In genomic region chr15:40238927-40239591, GRCh38 we compare ENCODE assay signal across 8 cellular contexts. TPM values are rescaled to one million over a fixed set of nuclear protein-coding genes. Genes with fewer than 3 reads are reported as not detected.
DNase-seq lines count a peak whose midpoint lies in the region; ATAC-seq and TF ChIP-seq lines count a peak whose summit lies in the region.

Gene PAK6 (plus strand): TSS chr15:40239063. CDS start chr15:40264786, 25,723 bp downstream.

- H2AFZ ChIP-seq in parathyroid adenoma: peak within 1 kb of the TSS; percentile 85

- H3K4me1 ChIP-seq in cardiac muscle cell (ENCODE audit: low read depth) (peaks cover 17% of the 10 kb centered on the region), parathyroid adenoma (no peaks in the 10 kb centered on the region)

- no peak within 1 kb of the TSS for H3K9ac ChIP-seq in parathyroid adenoma

- no peaks in the 10 kb centered on the region for H3K79me2 ChIP-seq in parathyroid adenoma

- peak within 1 kb of the TSS; percentile 41 for H3K27ac Mint-ChIP-seq in activated naive CD4-positive, alpha-beta T cell treated with anti-CD3 and anti-CD28 coated beads, Interleukin-2, amount 50 U/mL, for 24 hours

- H3K27ac ChIP-seq in cardiac muscle cell: no peak within 1 kb of the TSS
- no peak within 1 kb of the TSS for H3K27ac ChIP-seq in parathyroid adenoma

- H3K36me3 ChIP-seq in cardiac muscle cell: no peaks in the 10 kb centered on the region
- no peaks in the 10 kb centered on the region for H3K36me3 ChIP-seq in parathyroid adenoma (ENCODE audit: control insufficient read depth, insufficient read depth, low read length)

- H3K4me2 ChIP-seq in parathyroid adenoma (ENCODE audit: low read length): peak within 1 kb of the TSS; percentile 44

- peaks cover 2% of the 10 kb centered on the region for H3K36me3 Mint-ChIP-seq in activated naive CD4-positive, alpha-beta T cell treated with anti-CD3 and anti-CD28 coated beads, Interleukin-2, amount 50 U/mL, for 24 hours

- H3K9me3 Mint-ChIP-seq in activated naive CD4-positive, alpha-beta T cell treated with anti-CD3 and anti-CD28 coated beads, Interleukin-2, amount 50 U/mL, for 24 hours: no peaks in the 10 kb centered on the region

- H3K4me3 Mint-ChIP-seq in activated naive CD4-positive, alpha-beta T cell treated with anti-CD3 and anti-CD28 coated beads, Interleukin-2, amount 50 U/mL, for 24 hours: peak within 1 kb of the TSS; percentile 23

- ATAC-seq in GM19467 (IDR thresholded peaks at IDR 0.05; ENCODE audit: unreplicated experiment): no peak

- H3K9me3 ChIP-seq in cardiac muscle cell (ENCODE audit: low read depth) (no peaks in the 10 kb centered on the region), parathyroid adenoma (ENCODE audit: control insufficient read depth, low read length) (no peaks in the 10 kb centered on the region)

- H3K4me1 Mint-ChIP-seq in activated naive CD4-positive, alpha-beta T cell treated with anti-CD3 and anti-CD28 coated beads, Interleukin-2, amount 50 U/mL, for 24 hours: peaks cover 11% of the 10 kb centered on the region

- DNase-seq in NCI-H446 (lab: John Stamatoyannopoulos, UW) (peak; percentile 3 to 28), NCI-H446 treated with DMSO at 0.1 percent for 48 hours (lab: John Stamatoyannopoulos, UW) (no peak), NCI-H2171 (lab: John Stamatoyannopoulos, UW) (peak; percentile 56), cardiac muscle cell (ENCODE audit: low read depth in 1 of 2, low spot score in 1 of 2) (peak; percentile 44 to 69), pons (ENCODE audit: low spot score) (no peak)

- H3K4me3 ChIP-seq in cardiac muscle cell (peak within 1 kb of the TSS; percentile 15), parathyroid adenoma (ENCODE audit: low read depth, low read length) (peak within 1 kb of the TSS; percentile 35)

- no peak for TF ChIP-seq CTCF in cardiac muscle cell (IDR thresholded peaks at IDR 0.05; ENCODE audit: low read depth, low read length)
- TF ChIP-seq CTCF in parathyroid adenoma (IDR thresholded peaks at IDR 0.05): no peak

- H3K27me3 ChIP-seq in cardiac muscle cell (no peaks in the 10 kb centered on the region), parathyroid adenoma (ENCODE audit: control insufficient read depth, insufficient read depth, low read length) (no peaks in the 10 kb centered on the region)

- peaks cover 15% of the 10 kb centered on the region for H3K27me3 Mint-ChIP-seq in activated naive CD4-positive, alpha-beta T cell treated with anti-CD3 and anti-CD28 coated beads, Interleukin-2, amount 50 U/mL, for 24 hours

RNA-seq across cellular contexts. Expression of gene PAK6, which starts in this region (rescaled TPM):
- 9.7 and 18.7 TPM in 2 replicates for total RNA-seq in cardiac muscle cell
- polyA plus RNA-seq in cardiac muscle cell: 4.2 and 8.3 TPM in 2 replicates

Comparison
In these comparisons a context has a peak if more than half of its experiments do, and no peak if none do; other contexts are left out.
1. DNase-seq: peak in NCI-H446 (2 of 2), NCI-H2171 (single experiment) and cardiac muscle cell (2 of 2); none in NCI-H446 treated with DMSO at 0.1 percent for 48 hours (single experiment) and pons (single experiment).